8 cellular contexts compared by ENCODE assay signal in genomic region chr22:23894710-23895598, GRCh38. TPM values are rescaled to one million over a fixed set of nuclear protein-coding genes. Genes with fewer than 3 reads are reported as not detected.
DNase-seq lines count a peak whose midpoint lies in the region; ATAC-seq and TF ChIP-seq lines count a peak whose summit lies in the region.

No MANE protein-coding gene starts in this region.

- H3K9me3 ChIP-seq in mammary epithelial cell (replicated peaks; ENCODE audit: insufficient read depth, low read length), result no peaks in the 10 kb centered on the region

- no peaks in the 10 kb centered on the region for H4K20me1 ChIP-seq in mammary epithelial cell (ENCODE audit: insufficient read depth, low read length)

- WGBS in mammary epithelial cell (ENCODE audit: low coverage, missing lambda C conversion rate), result 2% methylated on average over 22 of the region's 79 CpGs

- H3K4me1 Mint-ChIP-seq in immature natural killer cell, result peaks cover 20 to 26% of the 10 kb centered on the region in 2 donors

- H2AFZ ChIP-seq in mammary epithelial cell (ENCODE audit: low read depth, low read length), result peak overlapping the region; percentile 14

- H3K4me3 ChIP-seq in mammary epithelial cell (replicated peaks in 1 of 3; ENCODE audit: insufficient read depth in 1 of 3, low read depth in 2 of 3, low read length in 3 of 3), result peak overlapping the region; percentile 79 to 93 (median 91)

- H3K9me3 Mint-ChIP-seq in immature natural killer cell, result no peaks in the 10 kb centered on the region

- H3K4me1 ChIP-seq in mammary epithelial cell (ENCODE audit: insufficient read depth, low read length), result peaks cover 21% of the 10 kb centered on the region

- ATAC-seq in HG02852 (IDR thresholded peaks at IDR 0.05; ENCODE audit: unreplicated experiment), result peak; percentile 16

- peaks cover 33% of the 10 kb centered on the region for H3K79me2 ChIP-seq in mammary epithelial cell (ENCODE audit: insufficient read depth, low read length)

- TF ChIP-seq CTCF in GM10266 (IDR thresholded peaks at IDR 0.05; ENCODE audit: control insufficient read depth, insufficient read depth, low read depth, missing control alignments) (peak; percentile 45), VCaP (conservative IDR thresholded peaks at IDR 0.05) (peak; percentile 50), mammary epithelial cell (conservative IDR thresholded peaks at IDR 0.05 in 1 of 2, IDR thresholded peaks at IDR 0.05 in 1 of 2; ENCODE audit: extremely low read depth in 1 of 2, insufficient read depth in 1 of 2, low read depth in 1 of 2, low read length in 2 of 2) (peak; percentile 40 to 62)

- H3K36me3 ChIP-seq in mammary epithelial cell (ENCODE audit: insufficient read depth, low read length), result peaks cover 6% of the 10 kb centered on the region

- peak overlapping the region; percentile 79 for H3K9ac ChIP-seq in mammary epithelial cell (ENCODE audit: insufficient read depth, low read length)

- TSS peak; percentile 95 for BruUV-seq in mammary epithelial cell (replicated peaks; lab: Mats Ljungman, UMichigan)

- in situ Hi-C loops in mammary epithelial cell (cut with MboI; ENCODE audit: low sequenced_read_pairs in 2 of 2), result no loop called here

- no peaks in the 10 kb centered on the region for H3K27me3 ChIP-seq in mammary epithelial cell (ENCODE audit: insufficient read depth, low read length)

- H3K27ac ChIP-seq in VCaP, result peak overlapping the region; percentile 95
- H3K27ac ChIP-seq in mammary epithelial cell (ENCODE audit: insufficient read depth, low read depth, low read length), result peak overlapping the region; percentile 86

- intact Hi-C loops in mammary epithelial cell (cut with micrococcal nuclease), result loop anchor here (1.0 to 10.0 kb wide), 2 partner anchors 8 to 290 kb away; partner anchors contain the start of gene SUSD2

- peaks cover 0 to 3% (median 0%) of the 10 kb centered on the region in 3 donors for H3K36me3 Mint-ChIP-seq in immature natural killer cell

- H3K27ac Mint-ChIP-seq in immature natural killer cell, result peak overlapping the region; percentile 65 to 93 (median 86)

- H3K27me3 Mint-ChIP-seq in immature natural killer cell (ENCODE audit: low read depth in 3 of 3), result peaks cover 0 to 6% (median 3%) of the 10 kb centered on the region in 3 donors

- H3K4me3 Mint-ChIP-seq in immature natural killer cell, result peak overlapping the region; percentile 85 to 94 (median 90)

- H3K4me2 ChIP-seq in mammary epithelial cell (ENCODE audit: insufficient read depth, low read depth, low read length), result peak overlapping the region; percentile 87

- CTCF ChIA-PET in mammary epithelial cell (lab: Charles Lee; ENCODE audit: low non-redundant PET), result interaction anchor here (0.7 to 1.1 kb wide), 3 partner anchors 37 to 124 kb away, joined by 3 to 8 read pairs (median 3); partner anchors contain the start of gene SLC2A11

- DNase-seq in GM10266 (ENCODE audit: extremely low spot score) (peak; percentile 83), NCI-H2107 (lab: John Stamatoyannopoulos, UW) (peak; percentile 18), mammary epithelial cell (peak; percentile 73), immature natural killer cell (peak; percentile 41 to 46 (median 42)), amniotic stem cell (lab: John Stamatoyannopoulos, UW) (no peak)
- peak; percentile 49 to 74 for DNase-seq in stimulated activated CD4-positive, alpha-beta T cell treated with anti-CD3 and anti-CD28 coated beads, Interleukin-12 subunit alpha, Interleukin-12 subunit beta, amount 100 ng/mL, for 24 hours (ENCODE audit: low read depth in 2 of 2)

- dilution Hi-C loops in mammary epithelial cell (cut with HindIII; ENCODE audit: low sequenced_read_pairs), result no loop called here

RNA-seq across cellular contexts. Expression of gene MIF, which starts 0.8 kb away (rescaled TPM):
- 1,000 to 10,000 TPM in 1 of 2 donors, 100 to 1,000 TPM in 1; 359 to 1,214 TPM for total RNA-seq in mammary epithelial cell
- polyA plus RNA-seq in mammary epithelial cell (582 TPM), immature natural killer cell (1,000 to 10,000 TPM in 1 of 3 donors, 100 to 1,000 TPM in 2; 788 to 1,627 (median 947) TPM)
- polyA minus RNA-seq in mammary epithelial cell, result 28.8 TPM

RNA-seq across cellular contexts. Expression of gene SLC2A11, which starts 37.3 kb away (rescaled TPM):
- total RNA-seq in mammary epithelial cell, result 10 to 100 TPM; 14.7 to 26.3 TPM
- polyA plus RNA-seq in mammary epithelial cell, result 6.0 TPM
- 0.78 TPM for polyA minus RNA-seq in mammary epithelial cell
- 1 to 10 TPM in 2 of 3 donors, under 1 TPM in 1; 0.48 to 3.0 (median 2.0) TPM for polyA plus RNA-seq in immature natural killer cell

RNA-seq across cellular contexts. Expression of gene DERL3, which starts 56.1 kb away (rescaled TPM):
- total RNA-seq in mammary epithelial cell, result not detected
- 0.15 TPM for polyA plus RNA-seq in mammary epithelial cell
- not detected for polyA minus RNA-seq in mammary epithelial cell
- polyA plus RNA-seq in immature natural killer cell, result 1 to 10 TPM in 1 of 3 donors, under 1 TPM in 2; 0.61 to 1.2 (median 0.62) TPM
